Comparison of ENCODE assay signal across 1 cellular context in genomic region chr18:8766576-8767253, GRCh38.
TF ChIP-seq lines count a peak whose summit lies in the region.

No MANE protein-coding gene starts in this region.

TF ChIP-seq in A549, 52 proteins besides CTCF, POLR2A, EP300 and RAD21 (continued from another document):
- TF ChIP-seq ATOH8 (CRISPR knock-in tag; IDR thresholded peaks at IDR 0.05; ENCODE audit: low read depth) (no peak), HOXA7 (CRISPR knock-in tag; IDR thresholded peaks at IDR 0.05) (no peak), NPAS2 (CRISPR knock-in tag; IDR thresholded peaks at IDR 0.05; ENCODE audit: borderline replicate concordance) (no peak), RCOR1 (IDR thresholded peaks at IDR 0.05; ENCODE audit: low read depth, low read length) (no peak), RNF2 (IDR thresholded peaks at IDR 0.05; ENCODE audit: borderline replicate concordance, low read depth) (no peak), MAX (IDR thresholded peaks at IDR 0.05) (no peak), MYC (IDR thresholded peaks at IDR 0.05; ENCODE audit: borderline replicate concordance, low read length) (no peak)
TF ChIP-seq in A549: peak in this region for 0.
